Comparison of ENCODE assay signal across 1 cellular context in genomic region chr4:168917150-168917779, GRCh38.
TF ChIP-seq lines count a peak whose summit lies in the region.

No MANE protein-coding gene starts in this region.

TF ChIP-seq in H1, 55 proteins besides CTCF, POLR2A, EP300 and RAD21 (continued from another document):
- peak; percentile 73 for TF ChIP-seq CHD7 (IDR thresholded peaks at IDR 0.05; ENCODE audit: insufficient replicate concordance, low read length)
- no peak for TF ChIP-seq MAX (IDR thresholded peaks at IDR 0.05)
- TF ChIP-seq USF2 (IDR thresholded peaks at IDR 0.05; ENCODE audit: low read length), result no peak
